Comparison of ENCODE assay signal across 20 cellular contexts in genomic region chr3:30203301-30203700, GRCh38.
"Had no signal": no experiment of that assay in that cellular context is flagged by ENCODE, and none has a peak within 500 bp of the region (broad histone marks: within the 10 kb centered on the region; RNA-seq: fewer than 3 reads in every experiment).

No MANE protein-coding gene starts in this region.

- H3K4me1 ChIP-seq: foreskin keratinocyte, thyroid gland had no signal

- H3K27ac ChIP-seq: foreskin keratinocyte, heart left ventricle, neutrophil, right atrium auricular region, thyroid gland, VCaP had no signal

- H3K36me3 ChIP-seq: heart left ventricle, neutrophil, right atrium auricular region, thyroid gland had no signal

- H3K27me3 ChIP-seq: foreskin keratinocyte, heart left ventricle, neutrophil, right atrium auricular region, thyroid gland had no signal

- H3K4me3 ChIP-seq: heart left ventricle, mucosa of descending colon, right atrium auricular region, thyroid gland had no signal

- FAIRE-seq: islet of Langerhans, small intestine, urothelium cell line had no signal

- DNase-seq: activated CD4-positive, alpha-beta memory T cell treated with anti-CD3 and anti-CD28 coated beads for 36 hours; activated gamma-delta T cell treated with Interleukin-2 at 50 U/mL for 16 hours; activated naive CD8-positive, alpha-beta T cell treated with anti-CD3 and anti-CD28 coated beads for 36 hours; activated T-cell treated with anti-CD3 and anti-CD28 coated beads, Interleukin-2, amount 50 U/mL, for 48 hours; aorta; caudate nucleus; effector memory CD8-positive, alpha-beta T cell; heart left ventricle; mammary epithelial cell; mucosa of descending colon; naive thymus-derived CD8-positive, alpha-beta T cell; small intestine; thyroid gland had no signal

- H3K9me3 ChIP-seq: mucosa of descending colon, neutrophil, right atrium auricular region, thyroid gland had no signal

- ATAC-seq: effector memory CD8-positive, alpha-beta T cell; foreskin keratinocyte; heart left ventricle; left lobe of liver; mucosa of descending colon; naive thymus-derived CD8-positive, alpha-beta T cell had no signal
